ENCODE assay signal across 10 cellular contexts in genomic region chr7:41809487-41810257, GRCh38.
DNase-seq lines count a peak whose midpoint lies in the region; ATAC-seq and TF ChIP-seq lines count a peak whose summit lies in the region.
"Had no signal": no experiment of that assay in that cellular context is flagged by ENCODE, and none has a peak within 500 bp of the region (broad histone marks: within the 10 kb centered on the region; RNA-seq: fewer than 3 reads in every experiment).

No MANE protein-coding gene starts in this region.

- no peak overlapping the region for H3K4me3 ChIP-seq in fibroblast of pulmonary artery (replicated peaks; ENCODE audit: low read depth, low read length)

- DNase-seq in GM04503 (ENCODE audit: low read depth) (peak; percentile 51), fibroblast of pulmonary artery (ENCODE audit: low read depth) (peak; percentile 89), mesothelial cell of epicardium (ENCODE audit: low spot score in 2 of 2, unreplicated experiment in 2 of 2) (no peak)
- DNase-seq in activated CD4-positive, alpha-beta T cell treated with anti-CD3 and anti-CD28 coated beads, Interleukin-2, amount 50 U/mL, for 4 hours = no peak
- DNase-seq in activated CD4-positive, alpha-beta T cell treated with anti-CD3 and anti-CD28 coated beads for 1 hour = no peak
- DNase-seq: Caco-2, retina had no signal

- H3K4me3 Mint-ChIP-seq in mesothelial cell of epicardium = no peak overlapping the region

- H3K9me3 Mint-ChIP-seq in mesothelial cell of epicardium = no peaks in the 10 kb centered on the region

- H3K27ac Mint-ChIP-seq in mesothelial cell of epicardium = no peak overlapping the region

- peaks cover 3% of the 10 kb centered on the region for H3K27me3 Mint-ChIP-seq in mesothelial cell of epicardium (ENCODE audit: low read depth)

- ATAC-seq in GM21619 (IDR thresholded peaks at IDR 0.05; ENCODE audit: unreplicated experiment) (peak; percentile 15), HG03521 (IDR thresholded peaks at IDR 0.05; ENCODE audit: unreplicated experiment) (peak; percentile 14), GM18873 (IDR thresholded peaks at IDR 0.05; ENCODE audit: low FRiP score, unreplicated experiment) (no peak)

- no peaks in the 10 kb centered on the region for H3K4me1 Mint-ChIP-seq in mesothelial cell of epicardium

- no peaks in the 10 kb centered on the region for H3K36me3 Mint-ChIP-seq in mesothelial cell of epicardium

- TF ChIP-seq CTCF in fibroblast of pulmonary artery (IDR thresholded peaks at IDR 0.05; ENCODE audit: low read length, missing control alignments) = no peak
- no peak for TF ChIP-seq CTCF in mesothelial cell of epicardium (IDR thresholded peaks at IDR 0.05; ENCODE audit: unreplicated experiment)

Comparison
In these comparisons a context has a peak if more than half of its experiments do, and no peak if none do; other contexts are left out.
1. DNase-seq: peak in GM04503 (single experiment) and fibroblast of pulmonary artery (single experiment); none in mesothelial cell of epicardium (0 of 2), activated CD4-positive, alpha-beta T cell treated with anti-CD3 and anti-CD28 coated beads, Interleukin-2, amount 50 U/mL, for 4 hours (0 of 2) and activated CD4-positive, alpha-beta T cell treated with anti-CD3 and anti-CD28 coated beads for 1 hour (single experiment).